In the genomic region with DNA sequence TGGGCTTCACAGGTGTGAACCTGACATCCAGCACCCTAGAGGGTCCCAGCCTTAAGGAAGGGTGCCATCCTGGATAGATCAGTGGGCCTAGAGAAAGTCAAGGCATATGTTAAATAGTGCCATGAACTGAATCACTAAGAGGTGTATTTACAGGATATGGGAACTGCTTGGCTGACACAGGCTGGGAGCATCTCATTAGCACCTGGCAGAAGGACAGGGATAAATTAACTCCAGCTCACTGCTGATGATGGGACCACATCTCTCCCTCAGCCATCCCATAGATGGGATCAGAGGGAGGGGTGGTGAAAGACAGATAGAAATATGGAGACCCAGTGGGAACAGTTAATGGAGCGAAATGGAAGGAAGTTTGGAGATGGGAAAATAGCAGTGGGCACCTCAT, we compare ENCODE assay signal across 24 cellular contexts.
"Had no signal": no experiment of that assay in that cellular context is flagged by ENCODE, and none has a peak within 500 bp of the region (broad histone marks: within the 10 kb centered on the region; RNA-seq: fewer than 3 reads in every experiment).

No MANE protein-coding gene starts in this region.

- ATAC-seq: activated CD4-positive, alpha-beta T cell treated with anti-CD3 and anti-CD28 coated beads for 36 hours; activated CD8-positive, alpha-beta memory T cell treated with anti-CD3 and anti-CD28 coated beads, Interleukin-2, amount 10 ng/mL, durations not matched to agents 7 days and 5 days; activated CD8-positive, alpha-beta T cell treated with anti-CD3 and anti-CD28 coated beads, Interleukin-2, amount 10 ng/mL, durations not matched to agents 7 days and 5 days; activated naive CD8-positive, alpha-beta T cell treated with anti-CD3 and anti-CD28 coated beads, Interleukin-2, amount 50 U/mL, for 24 hours; body of pancreas; gastroesophageal sphincter; heart right ventricle had no signal

- DNase-seq: activated CD4-positive, alpha-beta memory T cell treated with anti-CD3 and anti-CD28 coated beads for 36 hours; activated CD4-positive, alpha-beta T cell treated with anti-CD3 and anti-CD28 coated beads for 36 hours; activated CD4-positive, alpha-beta T cell treated with anti-CD3 and anti-CD28 coated beads, Interleukin-2, amount 10 ng/mL, durations not matched to agents 24 days and 14 days; activated CD4-positive, CD25-positive, alpha-beta regulatory T cell; activated CD4-positive, CD25-positive, alpha-beta regulatory T cell treated with anti-CD3 and anti-CD28 coated beads, Interleukin-2, amount 50 U/mL, for 72 hours; activated CD8-positive, alpha-beta memory T cell treated with anti-CD3 and anti-CD28 coated beads, Interleukin-2, amount 10 ng/mL, durations not matched to agents 7 days and 5 days; activated CD8-positive, alpha-beta memory T cell treated with anti-CD3 and anti-CD28 coated beads, Interleukin-2, amount 50 U/mL, for 4 hours; activated CD8-positive, alpha-beta T cell treated with anti-CD3 and anti-CD28 coated beads, Interleukin-2, amount 10 ng/mL, durations not matched to agents 7 days and 5 days; activated effector memory CD4-positive, alpha-beta T cell treated with anti-CD3 and anti-CD28 coated beads, Interleukin-2, amount 50 U/mL, for 16 hours; activated naive CD4-positive, alpha-beta T cell treated with anti-CD3 and anti-CD28 coated beads for 36 hours; activated naive CD8-positive, alpha-beta T cell treated with anti-CD3 and anti-CD28 coated beads for 36 hours; activated naive CD8-positive, alpha-beta T cell treated with anti-CD3 and anti-CD28 coated beads, Interleukin-2, amount 50 U/mL, for 24 hours; activated T-cell treated with anti-CD3 and anti-CD28 coated beads, Interleukin-2, amount 50 U/mL, for 1 hour; activated T-cell treated with anti-CD3 and anti-CD28 coated beads, Interleukin-2, amount 50 U/mL, for 48 hours; adrenal gland; amygdala; aorta; body of pancreas; colonic mucosa; effector CD8-positive, alpha-beta T cell; esophagus squamous epithelium; foreskin melanocyte; heart right ventricle had no signal
